8 cellular contexts compared by ENCODE assay signal in genomic region chr22:41681616-41682015, GRCh38. TPM values are rescaled to one million over a fixed set of nuclear protein-coding genes. Genes with fewer than 3 reads are reported as not detected.
DNase-seq lines count a peak whose midpoint lies in the region; TF ChIP-seq lines count a peak whose summit lies in the region.

No MANE protein-coding gene starts in this region.

- peaks cover 15% of the 10 kb centered on the region for H3K4me1 Mint-ChIP-seq in activated T-helper 1 cell treated with anti-CD3 and anti-CD28 coated beads, Interleukin-12 subunit alpha, Interleukin-12 subunit beta, Interleukin-2, Interleukin-4 antibody, amounts not matched to agents 30 ng/mL and 10 ng/mL and 1 ng/mL, durations not matched to agents 14 hours and 24 hours and 36 hours (ENCODE audit: low read depth)

- peak overlapping the region; percentile 100 for H3K4me3 Mint-ChIP-seq in activated T-helper 1 cell treated with anti-CD3 and anti-CD28 coated beads, Interleukin-12 subunit alpha, Interleukin-12 subunit beta, Interleukin-2, Interleukin-4 antibody, amounts not matched to agents 30 ng/mL and 10 ng/mL and 1 ng/mL, durations not matched to agents 14 hours and 24 hours and 36 hours

- peak; percentile 7 for DNase-seq in DMS79 (lab: John Stamatoyannopoulos, UW)
- DNase-seq in DMS79 treated with DMSO at 0.1 percent for 48 hours (lab: John Stamatoyannopoulos, UW) = no peak
- DNase-seq in activated T-helper 1 cell treated with anti-CD3 and anti-CD28 coated beads, Interleukin-12 subunit alpha, Interleukin-12 subunit beta, Interleukin-2, Interleukin-4 antibody, amounts not matched to agents 30 ng/mL and 10 ng/mL and 1 ng/mL, durations not matched to agents 14 hours and 24 hours and 36 hours (ENCODE audit: low spot score) = no peak
- DNase-seq in right atrium auricular region (ENCODE audit: low spot score) = no peak
- DNase-seq in nucleus accumbens (lab: John Stamatoyannopoulos, UW) = no peak
- DNase-seq in NCI-H446 treated with DMSO at 0.1 percent for 48 hours (lab: John Stamatoyannopoulos, UW) = no peak
- DNase-seq in OCI-M2 (lab: John Stamatoyannopoulos, UW; ENCODE audit: unreplicated experiment) = no peak

- H3K27me3 Mint-ChIP-seq in activated T-helper 1 cell treated with anti-CD3 and anti-CD28 coated beads, Interleukin-12 subunit alpha, Interleukin-12 subunit beta, Interleukin-2, Interleukin-4 antibody, amounts not matched to agents 30 ng/mL and 10 ng/mL and 1 ng/mL, durations not matched to agents 14 hours and 24 hours and 36 hours (ENCODE audit: insufficient read depth) = no peaks in the 10 kb centered on the region

- H3K27ac ChIP-seq in right atrium auricular region (peak overlapping the region; percentile 88 to 90), skin epidermis (peak overlapping the region in 13 of 21 experiments; percentile 17 to 91 (median 80))

- H3K27me3 ChIP-seq in right atrium auricular region = no peaks in the 10 kb centered on the region

- no peaks in the 10 kb centered on the region for H3K9me3 ChIP-seq in right atrium auricular region

- peaks cover 0 to 9% of the 10 kb centered on the region in 2 donors for H3K4me1 ChIP-seq in right atrium auricular region

- peaks cover 22% of the 10 kb centered on the region for H3K36me3 Mint-ChIP-seq in activated T-helper 1 cell treated with anti-CD3 and anti-CD28 coated beads, Interleukin-12 subunit alpha, Interleukin-12 subunit beta, Interleukin-2, Interleukin-4 antibody, amounts not matched to agents 30 ng/mL and 10 ng/mL and 1 ng/mL, durations not matched to agents 14 hours and 24 hours and 36 hours (ENCODE audit: low read depth)

- TF ChIP-seq CTCF in right atrium auricular region (IDR thresholded peaks at IDR 0.05) = no peak

- H3K27ac Mint-ChIP-seq in activated T-helper 1 cell treated with anti-CD3 and anti-CD28 coated beads, Interleukin-12 subunit alpha, Interleukin-12 subunit beta, Interleukin-2, Interleukin-4 antibody, amounts not matched to agents 30 ng/mL and 10 ng/mL and 1 ng/mL, durations not matched to agents 14 hours and 24 hours and 36 hours = peak overlapping the region; percentile 97

- H3K4me3 ChIP-seq in right atrium auricular region = peak overlapping the region; percentile 56 to 61
- peak overlapping the region; percentile 42 to 78 (median 58) for H3K4me3 ChIP-seq in skin epidermis

- peaks cover 34% of the 10 kb centered on the region for H3K36me3 ChIP-seq in right atrium auricular region

- no peaks in the 10 kb centered on the region for H3K9me3 Mint-ChIP-seq in activated T-helper 1 cell treated with anti-CD3 and anti-CD28 coated beads, Interleukin-12 subunit alpha, Interleukin-12 subunit beta, Interleukin-2, Interleukin-4 antibody, amounts not matched to agents 30 ng/mL and 10 ng/mL and 1 ng/mL, durations not matched to agents 14 hours and 24 hours and 36 hours

- intact Hi-C loops in activated T-helper 1 cell treated with anti-CD3 and anti-CD28 coated beads, Interleukin-12 subunit alpha, Interleukin-12 subunit beta, Interleukin-2, Interleukin-4 antibody, amounts not matched to agents 30 ng/mL and 10 ng/mL and 1 ng/mL, durations not matched to agents 14 hours and 24 hours and 36 hours (cut with micrococcal nuclease) = loop anchor here (1.0 to 10.0 kb wide), 3 partner anchors 60 to 827 kb away; partner anchors contain the start of genes DESI1, NAGA, PHETA2 and SMDT1

RNA-seq across cellular contexts. Expression of gene SNU13, which starts 7.1 kb away (rescaled TPM):
- total RNA-seq in activated T-helper 1 cell treated with anti-CD3 and anti-CD28 coated beads, Interleukin-12 subunit alpha, Interleukin-12 subunit beta, Interleukin-2, Interleukin-4 antibody, amounts not matched to agents 30 ng/mL and 10 ng/mL and 1 ng/mL, durations not matched to agents 14 hours and 24 hours and 36 hours = 337 and 339 TPM in 2 replicates
- 100 to 1,000 TPM; 183 to 226 TPM for total RNA-seq in right atrium auricular region

RNA-seq across cellular contexts. Expression of gene MEI1, which starts 17.7 kb away (rescaled TPM):
- total RNA-seq in activated T-helper 1 cell treated with anti-CD3 and anti-CD28 coated beads, Interleukin-12 subunit alpha, Interleukin-12 subunit beta, Interleukin-2, Interleukin-4 antibody, amounts not matched to agents 30 ng/mL and 10 ng/mL and 1 ng/mL, durations not matched to agents 14 hours and 24 hours and 36 hours = 22.3 TPM in 2 replicates
- total RNA-seq in right atrium auricular region = 10 to 100 TPM in 1 of 2 donors, under 1 TPM in 1; 0.71 to 15.5 TPM
